ENCODE assay signal across 12 cellular contexts in genomic region chr17:27558842-27559505, GRCh38.
DNase-seq lines count a peak whose midpoint lies in the region; ATAC-seq, FAIRE-seq and TF ChIP-seq lines count a peak whose summit lies in the region.
"Had no signal": no experiment of that assay in that cellular context is flagged by ENCODE, and none has a peak within 500 bp of the region (broad histone marks: within the 10 kb centered on the region; RNA-seq: fewer than 3 reads in every experiment).

No MANE protein-coding gene starts in this region.

- peaks cover 0 to 22% (median 0%) of the 10 kb centered on the region in 11 experiments; a peak in 3 of 22 replicates for H3K36me3 ChIP-seq in BLaER1 treated with 17β-estradiol and CSF1 and Interleukin-3, amounts not matched to agents 10 nM and 100 nM
- H3K36me3 ChIP-seq in Peyer's patch = no peaks in the 10 kb centered on the region
- H3K36me3 ChIP-seq in gastroesophageal sphincter = no peaks in the 10 kb centered on the region
- H3K36me3 ChIP-seq: BE2C had no signal

- ATAC-seq in gastroesophageal sphincter (no peak), GM19455 (IDR thresholded peaks at IDR 0.05; ENCODE audit: unreplicated experiment) (no peak)
- ATAC-seq: stimulated activated naive CD8-positive, alpha-beta T cell treated with anti-CD3 and anti-CD28 coated beads, Interleukin-15, amount 100 ng/mL, for 72 hours had no signal

- H4K20me1 ChIP-seq in BLaER1 treated with 17β-estradiol and CSF1 and Interleukin-3, amounts not matched to agents 10 nM and 100 nM = peaks cover 0 to 8% (median 0%) of the 10 kb centered on the region in 11 experiments; a peak in 3 of 22 replicates

- H3K9me3 ChIP-seq in BLaER1 treated with 17β-estradiol and CSF1 and Interleukin-3, amounts not matched to agents 10 nM and 100 nM (replicated peaks in 1 of 11) = peaks cover 0 to 5% (median 1%) of the 10 kb centered on the region in 11 experiments; a peak in 10 of 22 replicates
- H3K9me3 ChIP-seq in Peyer's patch (no peaks in the 10 kb centered on the region), gastroesophageal sphincter (no peaks in the 10 kb centered on the region)
- H3K9me3 ChIP-seq: BE2C had no signal

- TF ChIP-seq POLR2A in Peyer's patch (IDR thresholded peaks at IDR 0.05) = no peak
- no peak for TF ChIP-seq POLR2A in gastroesophageal sphincter (IDR thresholded peaks at IDR 0.05)

- peaks cover 28 to 78% (median 66%) of the 10 kb centered on the region in 10 experiments for H3K4me1 ChIP-seq in BLaER1 treated with 17β-estradiol and CSF1 and Interleukin-3, amounts not matched to agents 10 nM and 100 nM
- peaks cover 0 to 26% (median 7%) of the 10 kb centered on the region in 4 donors for H3K4me1 ChIP-seq in Peyer's patch
- peaks cover 0 to 38% (median 25%) of the 10 kb centered on the region in 3 donors for H3K4me1 ChIP-seq in gastroesophageal sphincter
- H3K4me1 ChIP-seq: BE2C had no signal

- no peak overlapping the region for H3K27ac ChIP-seq in BLaER1 treated with 17β-estradiol and CSF1 and Interleukin-3, amounts not matched to agents 10 nM and 100 nM
- H3K27ac ChIP-seq in Peyer's patch (peak overlapping the region; percentile 25 to 79 (median 55)), gastroesophageal sphincter (peak overlapping the region in 3 of 4 donors; percentile 63 to 68 (median 64))

- no peak for FAIRE-seq in D721Med (lab: Jason Lieb, UNC)

- TF ChIP-seq CTCF in Peyer's patch (IDR thresholded peaks at IDR 0.05) (peak in 1 of 6 experiments; percentile 7), gastroesophageal sphincter (IDR thresholded peaks at IDR 0.05) (no peak), D721Med (IDR thresholded peaks at IDR 0.05; ENCODE audit: insufficient read depth, missing control alignments) (no peak)

- peak in 2 of 3 donors; percentile 72 to 74 for DNase-seq in Peyer's patch
- DNase-seq in renal cortical epithelial cell (ENCODE audit: low read depth) = peak; percentile 39
- no peak for DNase-seq in ecto neural progenitor cell (ENCODE audit: low spot score)
- no peak for DNase-seq in D721Med (ENCODE audit: insufficient read length, low spot score)
- DNase-seq in NCI-H82 (lab: John Stamatoyannopoulos, UW) = no peak
- DNase-seq: BE2C; NCI-H1694; stimulated activated naive CD8-positive, alpha-beta T cell treated with anti-CD3 and anti-CD28 coated beads, Interleukin-15, amount 100 ng/mL, for 72 hours; T-helper 2 cell had no signal

- no peak for TF ChIP-seq EP300 in gastroesophageal sphincter (IDR thresholded peaks at IDR 0.05)

- peak overlapping the region in 9 of 11 experiments; percentile 48 to 70 (median 61); a peak in 14 of 22 replicates for H3K4me2 ChIP-seq in BLaER1 treated with 17β-estradiol and CSF1 and Interleukin-3, amounts not matched to agents 10 nM and 100 nM

- 90 to 96% methylated on average over 4 to 12 of the region's 12 CpGs for WGBS in gastroesophageal sphincter (ENCODE audit: low coverage in 1 of 2), 2 donors

- H3K9ac ChIP-seq in BLaER1 treated with 17β-estradiol and CSF1 and Interleukin-3, amounts not matched to agents 10 nM and 100 nM = no peak overlapping the region

- no peaks in the 10 kb centered on the region for H3K27me3 ChIP-seq in BLaER1 treated with 17β-estradiol and CSF1 and Interleukin-3, amounts not matched to agents 10 nM and 100 nM
- no peaks in the 10 kb centered on the region for H3K27me3 ChIP-seq in Peyer's patch
- no peaks in the 10 kb centered on the region for H3K27me3 ChIP-seq in gastroesophageal sphincter
- H3K27me3 ChIP-seq: BE2C had no signal

- no peak overlapping the region for H3K4me3 ChIP-seq in BLaER1 treated with 17β-estradiol and CSF1 and Interleukin-3, amounts not matched to agents 10 nM and 100 nM
- H3K4me3 ChIP-seq in Peyer's patch (no peak overlapping the region), gastroesophageal sphincter (no peak overlapping the region)

Comparison
In these comparisons a context has a peak if more than half of its experiments do, and no peak if none do; other contexts are left out.
1. H3K27ac ChIP-seq: peak in Peyer's patch (4 of 4) and gastroesophageal sphincter (3 of 4); none in BLaER1 treated with 17β-estradiol and CSF1 and Interleukin-3, amounts not matched to agents 10 nM and 100 nM (0 of 11).
2. DNase-seq: peak in Peyer's patch (2 of 3) and renal cortical epithelial cell (single experiment); none in ecto neural progenitor cell (single experiment), D721Med (single experiment) and NCI-H82 (single experiment).